ENCODE assay signal across 7 cellular contexts in the genomic region with DNA sequence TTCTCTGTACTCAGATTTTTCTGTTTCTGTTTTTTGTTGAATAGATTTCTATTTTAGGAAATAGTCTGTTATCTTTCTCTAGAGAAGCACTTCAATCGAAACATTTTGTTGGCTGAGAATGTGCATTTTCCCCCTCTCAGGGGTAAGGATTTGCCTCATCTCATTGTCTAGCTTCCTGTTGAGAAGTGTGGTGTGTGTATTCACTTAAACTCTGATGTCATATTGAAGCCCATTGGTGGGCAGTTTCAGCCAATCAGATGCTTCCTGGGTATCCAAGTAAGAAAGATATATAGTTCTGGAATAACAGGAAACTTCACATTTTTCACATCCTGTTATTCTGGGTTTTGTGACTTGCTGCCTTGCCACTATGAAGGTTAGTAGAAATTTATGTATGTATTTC.
DNase-seq lines count a peak whose midpoint lies in the region; ATAC-seq, FAIRE-seq and TF ChIP-seq lines count a peak whose summit lies in the region.

No MANE protein-coding gene starts in this region.

- H3K36me3 ChIP-seq in astrocyte (ENCODE audit: insufficient read depth, low read length), result no peaks in the 10 kb centered on the region

- no peak for TF ChIP-seq CTCF in astrocyte (IDR thresholded peaks at IDR 0.05; ENCODE audit: insufficient read depth, low read depth, low read length)

- FAIRE-seq in astrocyte (lab: Jason Lieb, UNC), result peak; percentile 60

- H3K4me1 Mint-ChIP-seq in IgD-negative memory B cell (peaks cover 70 to 76% (median 71%) of the 10 kb centered on the region in 3 donors), astrocyte (ENCODE audit: low read depth, unreplicated experiment) (peaks cover 54% of the 10 kb centered on the region)

- H3K27ac Mint-ChIP-seq in IgD-negative memory B cell (peak overlapping the region; percentile 64 to 97 (median 91)), astrocyte (ENCODE audit: unreplicated experiment) (peak overlapping the region; percentile 77)

- peaks cover 53% of the 10 kb centered on the region for H4K20me1 ChIP-seq in astrocyte (ENCODE audit: insufficient read depth, low read length)

- H3K36me3 Mint-ChIP-seq in IgD-negative memory B cell (peaks cover 12% of the 10 kb centered on the region), astrocyte (ENCODE audit: low read depth, unreplicated experiment) (peaks cover 23% of the 10 kb centered on the region)

- H3K79me2 ChIP-seq in astrocyte (ENCODE audit: insufficient read depth, low read length), result peaks cover 91% of the 10 kb centered on the region

- H3K4me3 Mint-ChIP-seq in IgD-negative memory B cell, result peak overlapping the region in 2 of 4 donors; percentile 58 to 77
- peak overlapping the region; percentile 81 for H3K4me3 Mint-ChIP-seq in astrocyte (ENCODE audit: unreplicated experiment)

- H3K27ac ChIP-seq in astrocyte (ENCODE audit: low read depth, low read length), result peak overlapping the region; percentile 79

- DNase-seq in astrocyte (ENCODE audit: low read depth) (peak; percentile 85), kidney glomerular epithelial cell (lab: John Stamatoyannopoulos, UW) (peak; percentile 48), activated gamma-delta T cell (lab: John Stamatoyannopoulos, UW) (no peak)
- no peak for DNase-seq in stimulated activated CD4-positive, alpha-beta T cell treated with anti-CD3 and anti-CD28 coated beads, Interleukin-2, amount 100 ng/mL, for 48 hours

- peak overlapping the region; percentile 55 for H3K9ac ChIP-seq in astrocyte (ENCODE audit: low read length)

- H3K9me3 Mint-ChIP-seq in IgD-negative memory B cell, result no peaks in the 10 kb centered on the region
- H3K9me3 Mint-ChIP-seq in astrocyte (ENCODE audit: unreplicated experiment), result peaks cover 2% of the 10 kb centered on the region

- no peaks in the 10 kb centered on the region for H3K27me3 Mint-ChIP-seq in IgD-negative memory B cell
- no peaks in the 10 kb centered on the region for H3K27me3 Mint-ChIP-seq in astrocyte (ENCODE audit: low read depth, unreplicated experiment)

- H2AFZ ChIP-seq in astrocyte (ENCODE audit: low read depth, low read length), result no peak overlapping the region

- ATAC-seq in GM18502 (IDR thresholded peaks at IDR 0.05; ENCODE audit: poor library complexity, unreplicated experiment), result peak; percentile 87
- peak; percentile 82 for ATAC-seq in GM21723 (IDR thresholded peaks at IDR 0.05; ENCODE audit: unreplicated experiment)

- H3K9me3 ChIP-seq in astrocyte (ENCODE audit: insufficient read depth, low read depth, low read length), result no peaks in the 10 kb centered on the region

- H3K4me2 ChIP-seq in astrocyte (ENCODE audit: low read length), result peak overlapping the region; percentile 76

- no peaks in the 10 kb centered on the region for H3K27me3 ChIP-seq in astrocyte (ENCODE audit: insufficient read depth, low read length)

- peak overlapping the region; percentile 32 for H3K4me3 ChIP-seq in astrocyte (ENCODE audit: insufficient read depth, low read depth, low read length)

- peaks cover 19% of the 10 kb centered on the region for H3K4me1 ChIP-seq in astrocyte (ENCODE audit: insufficient read depth, low read length)

Comparison
In these comparisons a context has a peak if more than half of its experiments do, and no peak if none do; other contexts are left out.
1. DNase-seq: peak in astrocyte (single experiment) and kidney glomerular epithelial cell (single experiment); none in stimulated activated CD4-positive, alpha-beta T cell treated with anti-CD3 and anti-CD28 coated beads, Interleukin-2, amount 100 ng/mL, for 48 hours (0 of 2) and activated gamma-delta T cell (single experiment).